Comparison of ENCODE assay signal across 14 cellular contexts in genomic region chr19:28578786-28579505, GRCh38.
DNase-seq lines count a peak whose midpoint lies in the region; ATAC-seq and TF ChIP-seq lines count a peak whose summit lies in the region.
"Had no signal": no experiment of that assay in that cellular context is flagged by ENCODE, and none has a peak within 500 bp of the region (broad histone marks: within the 10 kb centered on the region; RNA-seq: fewer than 3 reads in every experiment).

No MANE protein-coding gene starts in this region.

- no peak overlapping the region for H3K27ac Mint-ChIP-seq in CD8-positive, alpha-beta T cell
- no peak overlapping the region for H3K27ac Mint-ChIP-seq in progenitor cell of endocrine pancreas
- H3K27ac Mint-ChIP-seq: B cell; CD4-positive, alpha-beta T cell had no signal

- no peak overlapping the region for H3K4me3 ChIP-seq in CD8-positive, alpha-beta T cell (ENCODE audit: low read depth, low read length)
- H3K4me3 ChIP-seq: HAP-1 had no signal

- ATAC-seq in CD8-positive, alpha-beta T cell = no peak
- ATAC-seq: HepG2 had no signal

- intact Hi-C loops in CD8-positive, alpha-beta T cell (cut with DNase I, micrococcal nuclease) = no loop called here

- H3K4me1 ChIP-seq in CD8-positive, alpha-beta T cell (ENCODE audit: insufficient read depth, low read length) = no peaks in the 10 kb centered on the region
- H3K4me1 ChIP-seq: HAP-1 had no signal

- H3K9me3 Mint-ChIP-seq in CD8-positive, alpha-beta T cell = no peaks in the 10 kb centered on the region
- no peaks in the 10 kb centered on the region for H3K9me3 Mint-ChIP-seq in progenitor cell of endocrine pancreas (ENCODE audit: low read depth)
- H3K9me3 Mint-ChIP-seq: CD4-positive, alpha-beta T cell had no signal

- H3K27ac ChIP-seq in CD8-positive, alpha-beta T cell (ENCODE audit: low read depth, low read length) = no peak overlapping the region

- DNase-seq in Daoy (ENCODE audit: low read depth) (peak; percentile 12), SK-MEL-5 (ENCODE audit: low read depth, low spot score) (peak; percentile 6), foreskin melanocyte (peak; percentile 18), retina (peak; percentile 36), NCI-H526 (lab: John Stamatoyannopoulos, UW) (no peak), RPMI8226 (no peak), progenitor cell of endocrine pancreas (ENCODE audit: low spot score, unreplicated experiment) (no peak)
- no peak for DNase-seq in CD8-positive, alpha-beta T cell
- DNase-seq: C1 segment of cervical spinal cord; CD4-positive, alpha-beta T cell; DMS79 had no signal

- in situ Hi-C loops in SK-MEL-5 (cut with HindIII; ENCODE audit: low pct_unique_long_range_greater_than_20kb, low sequenced_read_pairs) = no loop called here

- POLR2A ChIA-PET in CD8-positive, alpha-beta T cell (lab: Charles Lee) = no interaction called here

- no peaks in the 10 kb centered on the region for H3K36me3 ChIP-seq in CD8-positive, alpha-beta T cell (ENCODE audit: insufficient read depth, low read length)
- H3K36me3 ChIP-seq: HAP-1 had no signal

- CTCF ChIA-PET in CD8-positive, alpha-beta T cell (lab: Charles Lee) = no interaction called here

- no peak for TF ChIP-seq CTCF in CD8-positive, alpha-beta T cell (IDR thresholded peaks at IDR 0.05)
- TF ChIP-seq CTCF in progenitor cell of endocrine pancreas (IDR thresholded peaks at IDR 0.05; ENCODE audit: unreplicated experiment) = no peak

- no peaks in the 10 kb centered on the region for H3K27me3 ChIP-seq in CD8-positive, alpha-beta T cell (ENCODE audit: insufficient read depth, low read length)

- H3K27me3 Mint-ChIP-seq in CD8-positive, alpha-beta T cell (ENCODE audit: low read depth) = no peaks in the 10 kb centered on the region
- H3K27me3 Mint-ChIP-seq in progenitor cell of endocrine pancreas = peaks cover 8% of the 10 kb centered on the region
- H3K27me3 Mint-ChIP-seq: B cell; CD4-positive, alpha-beta T cell had no signal

- no peak overlapping the region for H3K4me3 Mint-ChIP-seq in CD8-positive, alpha-beta T cell
- no peak overlapping the region for H3K4me3 Mint-ChIP-seq in progenitor cell of endocrine pancreas (ENCODE audit: low read depth)
- H3K4me3 Mint-ChIP-seq: B cell; CD4-positive, alpha-beta T cell had no signal

- H3K9me3 ChIP-seq in CD8-positive, alpha-beta T cell (ENCODE audit: low read length) = no peaks in the 10 kb centered on the region
- H3K9me3 ChIP-seq: HAP-1 had no signal

- no peaks in the 10 kb centered on the region for H3K36me3 Mint-ChIP-seq in CD8-positive, alpha-beta T cell
- H3K36me3 Mint-ChIP-seq in progenitor cell of endocrine pancreas (ENCODE audit: insufficient read depth) = no peaks in the 10 kb centered on the region

- no peaks in the 10 kb centered on the region for H3K4me1 Mint-ChIP-seq in CD8-positive, alpha-beta T cell (ENCODE audit: low read depth)
- H3K4me1 Mint-ChIP-seq in progenitor cell of endocrine pancreas (ENCODE audit: low read depth) = peaks cover 11% of the 10 kb centered on the region
- H3K4me1 Mint-ChIP-seq: B cell had no signal

Comparison
In these comparisons a context has a peak if more than half of its experiments do, and no peak if none do; other contexts are left out.
1. DNase-seq: peak in Daoy (single experiment), SK-MEL-5 (single experiment), foreskin melanocyte (single experiment) and retina (single experiment); none in NCI-H526 (0 of 2), CD8-positive, alpha-beta T cell (0 of 7), RPMI8226 (single experiment) and progenitor cell of endocrine pancreas (single experiment).